In genomic region chr9:121154782-121155181, GRCh38 we compare ENCODE assay signal across 13 cellular contexts. TPM values are rescaled to one million over a fixed set of nuclear protein-coding genes. Genes with fewer than 3 reads are reported as not detected.
A peak's percentile ranks its signal among the peaks of the same experiment; 100 is the strongest.
DNase-seq lines count a peak whose midpoint lies in the region; ATAC-seq and TF ChIP-seq lines count a peak whose summit lies in the region.
"Had no signal": no experiment of that assay in that cellular context is flagged by ENCODE, and none has a peak within 500 bp of the region (broad histone marks: within the 10 kb centered on the region; RNA-seq: fewer than 3 reads in every experiment).

No MANE protein-coding gene starts in this region.

- no peaks in the 10 kb centered on the region for H3K36me3 ChIP-seq in kidney epithelial cell (ENCODE audit: control insufficient read depth, insufficient read depth, low read length)

- ATAC-seq in activated CD8-positive, alpha-beta T cell treated with anti-CD3 and anti-CD28 coated beads, Interleukin-2, amount 10 ng/mL, durations not matched to agents 7 days and 5 days: no peak
- no peak for ATAC-seq in GM21360 (IDR thresholded peaks at IDR 0.05; ENCODE audit: unreplicated experiment)
- no peak for ATAC-seq in HG02970 (IDR thresholded peaks at IDR 0.05; ENCODE audit: low FRiP score, unreplicated experiment)

- DNase-seq in Daoy (ENCODE audit: low read depth) (peak; percentile 36), kidney epithelial cell (ENCODE audit: low read depth) (peak; percentile 53), GM13977 (ENCODE audit: low spot score) (no peak), NCI-H1417 treated with DMSO at 0.1 percent for 48 hours (lab: John Stamatoyannopoulos, UW) (no peak)
- DNase-seq in activated CD8-positive, alpha-beta T cell treated with anti-CD3 and anti-CD28 coated beads, Interleukin-2, amount 10 ng/mL, durations not matched to agents 7 days and 5 days: no peak
- DNase-seq: activated effector memory CD4-positive, alpha-beta T cell treated with Interleukin-2 at 50 U/mL for 16 hours; GDM1; NCI-H2227 treated with DMSO at 0.1 percent for 48 hours; sigmoid colon had no signal

- H3K4me1 Mint-ChIP-seq in IgD-negative memory B cell: peaks cover 39 to 50% (median 42%) of the 10 kb centered on the region in 3 donors
- H3K4me1 Mint-ChIP-seq in activated CD8-positive, alpha-beta T cell treated with anti-CD3 and anti-CD28 coated beads, Interleukin-2, amount 10 ng/mL, durations not matched to agents 7 days and 5 days (ENCODE audit: low read depth): peaks cover 52% of the 10 kb centered on the region

- no peaks in the 10 kb centered on the region for H3K27me3 Mint-ChIP-seq in IgD-negative memory B cell
- H3K27me3 Mint-ChIP-seq in activated CD8-positive, alpha-beta T cell treated with anti-CD3 and anti-CD28 coated beads, Interleukin-2, amount 10 ng/mL, durations not matched to agents 7 days and 5 days (ENCODE audit: low read depth): no peaks in the 10 kb centered on the region

- no peaks in the 10 kb centered on the region for H3K27me3 ChIP-seq in kidney epithelial cell (ENCODE audit: control insufficient read depth, insufficient read depth, low read length)
- H3K27me3 ChIP-seq: sigmoid colon had no signal

- H3K4me3 ChIP-seq in kidney epithelial cell (ENCODE audit: low read depth, low read length): no peak overlapping the region
- H3K4me3 ChIP-seq: sigmoid colon, thoracic aorta had no signal

- peak overlapping the region; percentile 42 to 73 (median 46) for H3K27ac Mint-ChIP-seq in IgD-negative memory B cell
- peak overlapping the region; percentile 69 for H3K27ac Mint-ChIP-seq in activated CD8-positive, alpha-beta T cell treated with anti-CD3 and anti-CD28 coated beads, Interleukin-2, amount 10 ng/mL, durations not matched to agents 7 days and 5 days

- no peak overlapping the region for H3K4me3 Mint-ChIP-seq in IgD-negative memory B cell
- no peak overlapping the region for H3K4me3 Mint-ChIP-seq in activated CD8-positive, alpha-beta T cell treated with anti-CD3 and anti-CD28 coated beads, Interleukin-2, amount 10 ng/mL, durations not matched to agents 7 days and 5 days

- peaks cover 27% of the 10 kb centered on the region for H3K36me3 Mint-ChIP-seq in IgD-negative memory B cell
- peaks cover 78% of the 10 kb centered on the region for H3K36me3 Mint-ChIP-seq in activated CD8-positive, alpha-beta T cell treated with anti-CD3 and anti-CD28 coated beads, Interleukin-2, amount 10 ng/mL, durations not matched to agents 7 days and 5 days (ENCODE audit: low read depth)

- in situ Hi-C loops in GM13977 (cut with MboI; ENCODE audit: low pct_unique_long_range_greater_than_20kb, low sequenced_read_pairs, unreplicated experiment): no loop called here

- no peak for TF ChIP-seq CTCF in kidney epithelial cell (IDR thresholded peaks at IDR 0.05; ENCODE audit: insufficient read depth, low read length, poor library complexity, severe bottlenecking)
- no peak for TF ChIP-seq CTCF in GM13977 (IDR thresholded peaks at IDR 0.05; ENCODE audit: extremely low read depth, insufficient read depth, missing control alignments)

- POLR2A ChIA-PET in activated CD8-positive, alpha-beta T cell treated with anti-CD3 and anti-CD28 coated beads, Interleukin-2, amount 10 ng/mL, durations not matched to agents 7 days and 5 days (lab: Charles Lee): interaction anchor here (1.2 kb wide), 1 partner anchor 13 kb away, joined by 3 read pairs; no protein-coding TSS in a partner anchor

- H3K9me3 Mint-ChIP-seq in IgD-negative memory B cell: no peaks in the 10 kb centered on the region
- no peaks in the 10 kb centered on the region for H3K9me3 Mint-ChIP-seq in activated CD8-positive, alpha-beta T cell treated with anti-CD3 and anti-CD28 coated beads, Interleukin-2, amount 10 ng/mL, durations not matched to agents 7 days and 5 days (ENCODE audit: insufficient read depth)

- CTCF ChIA-PET in activated CD8-positive, alpha-beta T cell treated with anti-CD3 and anti-CD28 coated beads, Interleukin-2, amount 10 ng/mL, durations not matched to agents 7 days and 5 days (lab: Charles Lee): interaction anchor here (1.0 to 8.3 kb wide), 2 partner anchors 15 to 174 kb away, joined by 3 to 44 read pairs; no protein-coding TSS in a partner anchor

RNA-seq across cellular contexts. Expression of gene RAB14, which starts 46.9 kb away (rescaled TPM):
- total RNA-seq in Daoy (2014; rRNA removed; shearing (Covaris generic)): 25.4 and 27.6 TPM in 2 replicates
- 35.7 TPM for polyA plus RNA-seq in IgD-negative memory B cell
- 10 to 100 TPM; 56.7 to 68.2 TPM for total RNA-seq in activated CD8-positive, alpha-beta T cell treated with anti-CD3 and anti-CD28 coated beads, Interleukin-2, amount 10 ng/mL, durations not matched to agents 7 days and 5 days
- total RNA-seq in kidney epithelial cell: 38.1 and 42.4 TPM in 2 replicates

Comparison
In these comparisons a context has a peak if more than half of its experiments do, and no peak if none do; other contexts are left out.
1. DNase-seq: peak in Daoy (single experiment) and kidney epithelial cell (single experiment); none in activated CD8-positive, alpha-beta T cell treated with anti-CD3 and anti-CD28 coated beads, Interleukin-2, amount 10 ng/mL, durations not matched to agents 7 days and 5 days (single experiment), GM13977 (single experiment) and NCI-H1417 treated with DMSO at 0.1 percent for 48 hours (single experiment).